In genomic region chr18:22544626-22545025, GRCh38 we compare ENCODE assay signal across 15 cellular contexts.
"Had no signal": no experiment of that assay in that cellular context is flagged by ENCODE, and none has a peak within 500 bp of the region (broad histone marks: within the 10 kb centered on the region; RNA-seq: fewer than 3 reads in every experiment).

No MANE protein-coding gene starts in this region.

- H3K27ac ChIP-seq: epithelial cell of prostate, left lung had no signal

- ATAC-seq: left lung; naive thymus-derived CD8-positive, alpha-beta T cell; stimulated activated naive CD8-positive, alpha-beta T cell treated with anti-CD3 and anti-CD28 coated beads, Interleukin-15, Interleukin-2, amounts not matched to agents 100 U/mL and 50 U/mL, for 24 hours had no signal

- H3K36me3 ChIP-seq: left lung, right atrium auricular region had no signal

- DNase-seq: activated CD4-positive, alpha-beta T cell treated with anti-CD3 and anti-CD28 coated beads, Interleukin-2, amount 10 ng/mL, durations not matched to agents 7 days and 5 days; activated CD8-positive, alpha-beta memory T cell treated with anti-CD3 and anti-CD28 coated beads, Interleukin-2, amount 50 U/mL, for 48 hours; activated naive CD4-positive, alpha-beta T cell; activated naive CD8-positive, alpha-beta T cell treated with anti-CD3 and anti-CD28 coated beads, Interleukin-2, amount 10 ng/mL, durations not matched to agents 7 days and 5 days; anterior cingulate cortex; dermis blood vessel endothelial cell; left lung; naive thymus-derived CD8-positive, alpha-beta T cell; nucleus accumbens; posterior cingulate gyrus; stimulated activated naive CD8-positive, alpha-beta T cell treated with anti-CD3 and anti-CD28 coated beads, Interleukin-15, Interleukin-2, amounts not matched to agents 100 U/mL and 50 U/mL, for 24 hours; trophoblast cell had no signal

- H3K9me3 ChIP-seq: left lung, right atrium auricular region had no signal

- H3K4me3 ChIP-seq: left lung, right atrium auricular region, smooth muscle cell had no signal

- H3K4me1 ChIP-seq: left lung had no signal

- H3K27me3 ChIP-seq: left lung, right atrium auricular region had no signal
